Comparison of ENCODE assay signal across 2 cellular contexts in genomic region chr5:173835662-173836061, GRCh38.
TF ChIP-seq lines count a peak whose summit lies in the region.

No MANE protein-coding gene starts in this region.

TF ChIP-seq in K562, 482 proteins besides CTCF, POLR2A, EP300 and RAD21:
- TF ChIP-seq ZNF133 (CRISPR knock-in tag; IDR thresholded peaks at IDR 0.05), result no peak
- TF ChIP-seq ELF1 (tag; IDR thresholded peaks at IDR 0.05), result 0 out of 2 replicates have a peak, but pooled peaks have one; percentile 10
- TF ChIP-seq RCOR1 (IDR thresholded peaks at IDR 0.05; ENCODE audit: borderline replicate concordance in 1 of 2, low read depth in 2 of 2, low read length in 2 of 2), result peak in 1 of 2 experiments; percentile 55; a peak in 1 of 4 replicates
- TF ChIP-seq NR2C1 (IDR thresholded peaks at IDR 0.05), result no peak
- no peak for TF ChIP-seq NR2C1 (tag; IDR thresholded peaks at IDR 0.05)
- TF ChIP-seq, protein P1, sequence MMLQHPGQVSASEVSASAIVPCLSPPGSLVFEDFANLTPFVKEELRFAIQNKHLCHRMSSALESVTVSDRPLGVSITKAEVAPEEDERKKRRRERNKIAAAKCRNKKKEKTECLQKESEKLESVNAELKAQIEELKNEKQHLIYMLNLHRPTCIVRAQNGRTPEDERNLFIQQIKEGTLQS (IDR thresholded peaks at IDR 0.05), result peak; percentile 14; the same call in 1 of the 2 replicates
- TF ChIP-seq, protein P1 (CRISPR knock-in tag; conservative IDR thresholded peaks at IDR 0.05), result no peak
- TF ChIP-seq, protein P2, sequence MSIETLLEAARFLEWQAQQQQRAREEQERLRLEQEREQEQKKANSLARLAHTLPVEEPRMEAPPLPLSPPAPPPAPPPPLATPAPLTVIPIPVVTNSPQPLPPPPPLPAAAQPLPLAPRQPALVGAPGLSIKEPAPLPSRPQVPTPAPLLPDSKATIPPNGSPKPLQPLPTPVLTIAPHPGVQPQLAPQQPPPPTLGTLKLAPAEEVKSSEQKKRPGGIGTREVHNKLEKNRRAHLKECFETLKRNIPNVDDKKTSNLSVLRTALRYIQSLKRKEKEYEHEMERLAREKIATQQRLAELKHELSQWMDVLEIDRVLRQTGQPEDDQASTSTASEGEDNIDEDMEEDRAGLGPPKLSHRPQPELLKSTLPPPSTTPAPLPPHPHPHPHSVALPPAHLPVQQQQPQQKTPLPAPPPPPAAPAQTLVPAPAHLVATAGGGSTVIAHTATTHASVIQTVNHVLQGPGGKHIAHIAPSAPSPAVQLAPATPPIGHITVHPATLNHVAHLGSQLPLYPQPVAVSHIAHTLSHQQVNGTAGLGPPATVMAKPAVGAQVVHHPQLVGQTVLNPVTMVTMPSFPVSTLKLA (conservative IDR thresholded peaks at IDR 0.05), result no peak
- TF ChIP-seq MEIS2 (IDR thresholded peaks at IDR 0.05; ENCODE audit: partially characterized antibody), result peak; percentile 4
- TF ChIP-seq POU5F1 (IDR thresholded peaks at IDR 0.05; ENCODE audit: borderline replicate concordance, low read depth, low read length, partially characterized antibody), result no peak
- TF ChIP-seq ZNF316 (IDR thresholded peaks at IDR 0.05), result peak; percentile 9; the same call in 1 of the 2 replicates
- TF ChIP-seq GATAD2A (IDR thresholded peaks at IDR 0.05), result 0 out of 2 replicates have a peak, but pooled peaks have one; percentile 30
- TF ChIP-seq BDP1 (IDR thresholded peaks at IDR 0.05; ENCODE audit: insufficient read depth, insufficient read length), result no peak
- TF ChIP-seq, protein P3, sequence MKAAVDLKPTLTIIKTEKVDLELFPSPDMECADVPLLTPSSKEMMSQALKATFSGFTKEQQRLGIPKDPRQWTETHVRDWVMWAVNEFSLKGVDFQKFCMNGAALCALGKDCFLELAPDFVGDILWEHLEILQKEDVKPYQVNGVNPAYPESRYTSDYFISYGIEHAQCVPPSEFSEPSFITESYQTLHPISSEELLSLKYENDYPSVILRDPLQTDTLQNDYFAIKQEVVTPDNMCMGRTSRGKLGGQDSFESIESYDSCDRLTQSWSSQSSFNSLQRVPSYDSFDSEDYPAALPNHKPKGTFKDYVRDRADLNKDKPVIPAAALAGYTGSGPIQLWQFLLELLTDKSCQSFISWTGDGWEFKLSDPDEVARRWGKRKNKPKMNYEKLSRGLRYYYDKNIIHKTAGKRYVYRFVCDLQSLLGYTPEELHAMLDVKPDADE (conservative IDR thresholded peaks at IDR 0.05; ENCODE audit: control insufficient read depth, low read depth, low read length), result no peak
- TF ChIP-seq, protein P4, sequence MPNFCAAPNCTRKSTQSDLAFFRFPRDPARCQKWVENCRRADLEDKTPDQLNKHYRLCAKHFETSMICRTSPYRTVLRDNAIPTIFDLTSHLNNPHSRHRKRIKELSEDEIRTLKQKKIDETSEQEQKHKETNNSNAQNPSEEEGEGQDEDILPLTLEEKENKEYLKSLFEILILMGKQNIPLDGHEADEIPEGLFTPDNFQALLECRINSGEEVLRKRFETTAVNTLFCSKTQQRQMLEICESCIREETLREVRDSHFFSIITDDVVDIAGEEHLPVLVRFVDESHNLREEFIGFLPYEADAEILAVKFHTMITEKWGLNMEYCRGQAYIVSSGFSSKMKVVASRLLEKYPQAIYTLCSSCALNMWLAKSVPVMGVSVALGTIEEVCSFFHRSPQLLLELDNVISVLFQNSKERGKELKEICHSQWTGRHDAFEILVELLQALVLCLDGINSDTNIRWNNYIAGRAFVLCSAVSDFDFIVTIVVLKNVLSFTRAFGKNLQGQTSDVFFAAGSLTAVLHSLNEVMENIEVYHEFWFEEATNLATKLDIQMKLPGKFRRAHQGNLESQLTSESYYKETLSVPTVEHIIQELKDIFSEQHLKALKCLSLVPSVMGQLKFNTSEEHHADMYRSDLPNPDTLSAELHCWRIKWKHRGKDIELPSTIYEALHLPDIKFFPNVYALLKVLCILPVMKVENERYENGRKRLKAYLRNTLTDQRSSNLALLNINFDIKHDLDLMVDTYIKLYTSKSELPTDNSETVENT (CRISPR knock-in tag; IDR thresholded peaks at IDR 0.05), result no peak

TF ChIP-seq in GM12891, 5 proteins besides CTCF, POLR2A, EP300 and RAD21:
- no peak for TF ChIP-seq SPI1 (IDR thresholded peaks at IDR 0.05; ENCODE audit: low read depth, low read length)
- no peak for TF ChIP-seq PAX5 (IDR thresholded peaks at IDR 0.05; ENCODE audit: insufficient read depth, low read length, severe bottlenecking)
- TF ChIP-seq TAF1 (IDR thresholded peaks at IDR 0.05; ENCODE audit: low read depth, low read length), result no peak
- TF ChIP-seq POLR2AphosphoS5 (IDR thresholded peaks at IDR 0.05; ENCODE audit: low read depth, low read length), result no peak
- TF ChIP-seq POU2F2 (IDR thresholded peaks at IDR 0.05; ENCODE audit: low read depth, low read length), result no peak
